5 cellular contexts compared by ENCODE assay signal in the genomic region with DNA sequence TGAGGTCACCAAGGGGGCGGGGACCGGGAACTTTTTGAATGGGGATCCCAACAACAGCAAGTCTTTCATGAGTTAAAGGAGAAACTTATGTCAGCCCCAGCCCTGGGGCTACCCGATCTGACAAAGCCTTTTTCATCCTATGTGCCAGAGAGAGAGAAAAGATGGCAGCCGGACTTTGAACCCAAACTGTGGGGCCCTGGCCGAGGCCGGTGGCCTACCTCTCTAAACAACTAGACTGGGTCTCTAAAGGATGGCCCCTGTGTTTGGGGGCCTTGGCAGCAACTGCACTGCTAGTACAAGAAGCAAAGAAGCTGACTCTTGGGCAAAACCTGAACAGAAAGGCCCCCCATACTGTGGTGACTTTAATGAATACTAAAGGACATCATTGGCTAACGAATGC. TPM values are rescaled to one million over a fixed set of nuclear protein-coding genes. Genes with fewer than 3 reads are reported as not detected.
"Had no signal": no experiment of that assay in that cellular context is flagged by ENCODE, and none has a peak within 500 bp of the region (broad histone marks: within the 10 kb centered on the region; RNA-seq: fewer than 3 reads in every experiment).

No MANE protein-coding gene starts in this region.

RNA-seq across cellular contexts. Expression of a gene that starts 31.3 kb away (rescaled TPM):
- total RNA-seq: HT-29, HT1080, IMR-90, K562 had no signal
- polyA plus RNA-seq: IgD-negative memory B cell, IMR-90, K562 had no signal

RNA-seq across cellular contexts. Expression of a gene that starts 48.6 kb away (rescaled TPM):
- total RNA-seq: HT-29, HT1080, IMR-90, K562 had no signal
- polyA plus RNA-seq: IgD-negative memory B cell, IMR-90, K562 had no signal
